Comparison of ENCODE assay signal across 8 cellular contexts in the genomic region with DNA sequence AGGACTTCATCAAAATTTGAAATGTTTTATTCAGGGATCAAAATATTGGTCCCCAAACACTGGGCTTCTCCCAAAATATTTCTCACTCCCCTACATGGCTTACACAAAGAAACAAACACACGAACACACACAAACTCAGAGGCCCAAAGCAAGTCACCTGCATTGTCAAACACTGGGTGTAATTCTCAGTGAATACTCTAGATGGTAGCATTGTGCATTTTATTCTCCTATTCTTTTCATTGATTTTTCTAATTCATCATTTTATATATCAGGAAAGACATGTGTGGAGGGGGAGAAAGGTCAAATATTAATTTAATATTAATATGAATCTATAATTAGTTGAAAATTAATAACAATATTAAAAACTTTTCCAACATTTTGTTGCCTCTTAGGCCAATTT.
DNase-seq lines count a peak whose midpoint lies in the region; ATAC-seq and TF ChIP-seq lines count a peak whose summit lies in the region.

No MANE protein-coding gene starts in this region.

- H3K27me3 ChIP-seq in tibial artery: no peaks in the 10 kb centered on the region

- no peak overlapping the region for H3K27ac Mint-ChIP-seq in nephron progenitor cell
- H3K27ac Mint-ChIP-seq in activated naive CD4-positive, alpha-beta T cell treated with anti-CD3 and anti-CD28 coated beads for 36 hours: no peak overlapping the region

- H3K4me1 ChIP-seq in tibial artery: no peaks in the 10 kb centered on the region

- no peaks in the 10 kb centered on the region for H3K36me3 Mint-ChIP-seq in nephron progenitor cell (ENCODE audit: low read depth)
- H3K36me3 Mint-ChIP-seq in activated naive CD4-positive, alpha-beta T cell treated with anti-CD3 and anti-CD28 coated beads for 36 hours (ENCODE audit: low read depth): no peaks in the 10 kb centered on the region

- TF ChIP-seq CTCF in choroid plexus epithelial cell (conservative IDR thresholded peaks at IDR 0.05; ENCODE audit: low read depth, low read length): peak; percentile 49
- TF ChIP-seq CTCF in nephron progenitor cell (IDR thresholded peaks at IDR 0.05): peak; percentile 75
- TF ChIP-seq CTCF in tibial artery (IDR thresholded peaks at IDR 0.05): peak in 1 of 2 experiments; percentile 29

- H3K4me1 Mint-ChIP-seq in nephron progenitor cell: no peaks in the 10 kb centered on the region
- no peaks in the 10 kb centered on the region for H3K4me1 Mint-ChIP-seq in activated naive CD4-positive, alpha-beta T cell treated with anti-CD3 and anti-CD28 coated beads for 36 hours (ENCODE audit: low read depth)

- no peaks in the 10 kb centered on the region for H3K9me3 ChIP-seq in tibial artery

- H3K9me3 Mint-ChIP-seq in nephron progenitor cell: peaks cover 3% of the 10 kb centered on the region
- H3K9me3 Mint-ChIP-seq in activated naive CD4-positive, alpha-beta T cell treated with anti-CD3 and anti-CD28 coated beads for 36 hours: no peaks in the 10 kb centered on the region

- no peak for ATAC-seq in GM21367 (IDR thresholded peaks at IDR 0.05; ENCODE audit: unreplicated experiment)

- intact Hi-C loops in activated naive CD4-positive, alpha-beta T cell treated with anti-CD3 and anti-CD28 coated beads for 36 hours (cut with micrococcal nuclease): loop anchor here (1.0 to 2.0 kb wide), 3 partner anchors 124 to 256 kb away; a partner anchor contains a TSS
- intact Hi-C loops in tibial artery (cut with DNase I; ENCODE audit: low total_unique reads): no loop called here

- no peaks in the 10 kb centered on the region for H3K36me3 ChIP-seq in tibial artery

- H3K27me3 Mint-ChIP-seq in nephron progenitor cell (ENCODE audit: low read depth, poor library complexity): no peaks in the 10 kb centered on the region
- H3K27me3 Mint-ChIP-seq in activated naive CD4-positive, alpha-beta T cell treated with anti-CD3 and anti-CD28 coated beads for 36 hours (ENCODE audit: low read depth): no peaks in the 10 kb centered on the region

- no peak overlapping the region for H3K27ac ChIP-seq in tibial artery

- CTCF ChIA-PET in activated naive CD4-positive, alpha-beta T cell treated with anti-CD3 and anti-CD28 coated beads for 36 hours (lab: Charles Lee): interaction anchor here (0.7 to 2.2 kb wide), 8 partner anchors 9 to 255 kb away, joined by 3 to 20 read pairs (median 4); a partner anchor contains a TSS

- H3K4me3 ChIP-seq in choroid plexus epithelial cell (ENCODE audit: low read depth, low read length) (no peak overlapping the region), tibial artery (no peak overlapping the region)

- no peak overlapping the region for H3K4me3 Mint-ChIP-seq in nephron progenitor cell
- no peak overlapping the region for H3K4me3 Mint-ChIP-seq in activated naive CD4-positive, alpha-beta T cell treated with anti-CD3 and anti-CD28 coated beads for 36 hours

- DNase-seq in NCI-H748 treated with DMSO at 0.1 percent for 48 hours (lab: John Stamatoyannopoulos, UW): peak; percentile 41
- DNase-seq in NCI-H748 (lab: John Stamatoyannopoulos, UW; ENCODE audit: unreplicated experiment): no peak
- DNase-seq in M059J (ENCODE audit: low read depth): peak; percentile 24
- DNase-seq in choroid plexus epithelial cell (ENCODE audit: low read depth): peak; percentile 26
- DNase-seq in nephron progenitor cell: no peak
- DNase-seq in activated naive CD4-positive, alpha-beta T cell treated with anti-CD3 and anti-CD28 coated beads for 36 hours: no peak
- no peak for DNase-seq in tibial artery

Comparison
In these comparisons a context has a peak if more than half of its experiments do, and no peak if none do; other contexts are left out.
1. DNase-seq: peak in NCI-H748 treated with DMSO at 0.1 percent for 48 hours (single experiment), M059J (single experiment) and choroid plexus epithelial cell (single experiment); none in NCI-H748 (single experiment), nephron progenitor cell (single experiment), activated naive CD4-positive, alpha-beta T cell treated with anti-CD3 and anti-CD28 coated beads for 36 hours (single experiment) and tibial artery (0 of 2).